ENCODE assay signal across 1 cellular context in genomic region chr22:20118572-20119020, GRCh38.
TF ChIP-seq lines count a peak whose summit lies in the region.

No MANE protein-coding gene starts in this region.

TF ChIP-seq in K562, 482 proteins besides CTCF, POLR2A, EP300 and RAD21 (continued from another document and continues in another):
- peak; percentile 77; the same call in 1 of the 2 replicates for TF ChIP-seq RREB1 (CRISPR knock-in tag; IDR thresholded peaks at IDR 0.05)
- no peak for TF ChIP-seq GTF2B (IDR thresholded peaks at IDR 0.05; ENCODE audit: extremely low read depth, insufficient read length)
- TF ChIP-seq CGGBP1 (CRISPR knock-in tag; IDR thresholded peaks at IDR 0.05) = no peak
- no peak for TF ChIP-seq THRA (IDR thresholded peaks at IDR 0.05)
- no peak for TF ChIP-seq TAF9B (IDR thresholded peaks at IDR 0.05; ENCODE audit: partially characterized antibody)
- peak in 1 of 2 experiments; percentile 46; a peak in 1 of 4 replicates for TF ChIP-seq TEAD1 (CRISPR knock-in tag; IDR thresholded peaks at IDR 0.05)
- TF ChIP-seq STAG1 (CRISPR knock-in tag; IDR thresholded peaks at IDR 0.05; ENCODE audit: borderline replicate concordance) = no peak
- no peak for TF ChIP-seq RNF219 (CRISPR knock-in tag; IDR thresholded peaks at IDR 0.05)
- TF ChIP-seq ZNF274 (IDR thresholded peaks at IDR 0.05; ENCODE audit: borderline replicate concordance, low read depth, low read length) = no peak
- TF ChIP-seq NBN (IDR thresholded peaks at IDR 0.05; ENCODE audit: low read depth) = no peak
- TF ChIP-seq SMAD3 (CRISPR knock-in tag; conservative IDR thresholded peaks at IDR 0.05) = no peak
- no peak for TF ChIP-seq ZNF12 (CRISPR knock-in tag; IDR thresholded peaks at IDR 0.05)
- TF ChIP-seq ZNF398 (CRISPR knock-in tag; IDR thresholded peaks at IDR 0.05) = no peak
- TF ChIP-seq CHAMP1 (IDR thresholded peaks at IDR 0.05) = no peak
- TF ChIP-seq ZC3H8 (IDR thresholded peaks at IDR 0.05) = peak; percentile 82; the same call in 1 of the 2 replicates
- TF ChIP-seq CHD7 (IDR thresholded peaks at IDR 0.05; ENCODE audit: low read depth, low read length) = peak; percentile 65
- 0 out of 2 replicates have a peak, but pooled peaks have one; percentile 12 for TF ChIP-seq THRB (CRISPR knock-in tag; conservative IDR thresholded peaks at IDR 0.05)
- no peak for TF ChIP-seq DPF2 (IDR thresholded peaks at IDR 0.05)
